ENCODE assay signal across 1 cellular context in the genomic region with DNA sequence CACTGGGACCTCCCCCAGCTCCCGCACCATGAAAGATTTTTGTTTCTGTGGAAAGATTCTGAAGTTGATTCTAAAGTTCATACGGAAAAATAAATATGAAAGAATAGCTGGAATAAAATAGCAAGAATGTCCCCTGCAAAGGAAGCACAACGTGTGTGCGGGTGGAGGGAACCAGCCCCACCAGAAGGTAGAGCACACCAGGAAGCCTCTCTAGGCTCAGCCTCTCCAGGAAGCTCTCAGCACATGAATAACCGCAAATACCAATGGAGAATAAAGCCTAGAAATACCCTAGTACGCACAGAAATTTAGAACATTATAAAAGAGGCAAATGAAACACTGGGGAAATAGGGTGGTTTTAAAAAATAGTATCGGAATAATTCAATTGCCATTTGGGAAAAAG.
TF ChIP-seq lines count a peak whose summit lies in the region.

No MANE protein-coding gene starts in this region.

TF ChIP-seq in IMR-90, 13 proteins besides CTCF, POLR2A, EP300 and RAD21 (continued from another document):
- TF ChIP-seq ELK1 (IDR thresholded peaks at IDR 0.05; ENCODE audit: borderline replicate concordance, low read depth, low read length) (no peak), SMC3 (IDR thresholded peaks at IDR 0.05; ENCODE audit: low read depth, low read length) (no peak), MAFK (IDR thresholded peaks at IDR 0.05; ENCODE audit: low read depth, low read length) (no peak)
